In the genomic region with DNA sequence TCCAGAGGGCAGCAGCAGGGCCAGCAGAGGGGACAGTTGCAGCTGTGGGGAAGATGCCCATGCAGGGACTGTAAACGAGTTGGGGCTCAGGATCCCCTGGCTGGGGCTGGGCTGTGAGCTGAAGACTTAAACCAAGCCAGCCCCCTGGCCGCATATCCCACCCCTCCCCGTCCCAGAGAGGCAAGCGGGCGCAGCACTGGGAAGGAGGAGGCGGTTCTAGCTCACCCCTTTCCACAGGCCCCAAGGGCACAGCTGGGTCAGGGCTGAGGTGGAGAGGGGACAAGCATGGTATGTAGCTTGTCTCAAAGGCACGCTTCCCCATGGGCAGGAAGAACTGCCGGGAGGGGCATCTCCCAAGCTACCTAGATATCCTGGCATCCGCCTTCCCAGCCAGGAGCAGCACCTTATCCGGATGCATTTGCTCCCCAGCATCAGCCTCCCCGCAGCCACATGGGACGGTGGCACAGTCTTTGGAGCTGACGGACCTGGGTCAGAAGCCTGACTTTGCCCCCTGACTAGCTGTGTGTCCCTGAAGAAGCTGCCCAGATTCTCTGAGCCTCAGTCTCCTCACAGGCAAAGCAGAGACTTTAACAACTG, we compare ENCODE assay signal across 18 cellular contexts.
"Had no signal": no experiment of that assay in that cellular context is flagged by ENCODE, and none has a peak within 500 bp of the region (broad histone marks: within the 10 kb centered on the region; RNA-seq: fewer than 3 reads in every experiment).

No MANE protein-coding gene starts in this region.

- H3K36me3 Mint-ChIP-seq: naive B cell had no signal

- DNase-seq: effector CD4-positive, alpha-beta T cell; foreskin melanocyte; head of caudate nucleus; left colon; left ventricle myocardium superior; mesendoderm; naive B cell; nucleus accumbens; ovary; small intestine; stimulated activated CD4-positive, alpha-beta T cell treated with anti-CD3 and anti-CD28 coated beads, Interleukin-2, amount 100 ng/mL, for 48 hours; transverse colon had no signal

- H3K36me3 ChIP-seq: ovary, right atrium auricular region, thoracic aorta, transverse colon had no signal

- H3K4me3 ChIP-seq: coronary artery, hepatocyte, ovary, right atrium auricular region, thoracic aorta, transverse colon had no signal

- FAIRE-seq: small intestine had no signal

- H3K4me1 Mint-ChIP-seq: naive B cell had no signal

- ATAC-seq: left colon, left ventricle myocardium superior had no signal

- H3K9me3 Mint-ChIP-seq: neural crest cell; stimulated activated naive CD8-positive, alpha-beta T cell treated with anti-CD3 and anti-CD28 coated beads, Interleukin-15, Interleukin-2, amounts not matched to agents 100 ng/mL and 50 ng/mL, for 24 hours had no signal

- H3K27me3 ChIP-seq: hepatocyte, ovary, right atrium auricular region, transverse colon had no signal

- H3K27ac ChIP-seq: coronary artery, hepatocyte, ovary, right atrium auricular region, thoracic aorta had no signal

- H3K9me3 ChIP-seq: ovary, right atrium auricular region, thoracic aorta, transverse colon had no signal

- H3K4me1 ChIP-seq: right atrium auricular region had no signal

- H3K4me3 Mint-ChIP-seq: neural crest cell; stimulated activated naive CD8-positive, alpha-beta T cell treated with anti-CD3 and anti-CD28 coated beads, Interleukin-15, Interleukin-2, amounts not matched to agents 100 ng/mL and 50 ng/mL, for 24 hours had no signal

- H3K27ac Mint-ChIP-seq: stimulated activated naive CD8-positive, alpha-beta T cell treated with anti-CD3 and anti-CD28 coated beads, Interleukin-15, Interleukin-2, amounts not matched to agents 100 ng/mL and 50 ng/mL, for 24 hours had no signal
